Comparison of ENCODE assay signal across 31 cellular contexts in the genomic region with DNA sequence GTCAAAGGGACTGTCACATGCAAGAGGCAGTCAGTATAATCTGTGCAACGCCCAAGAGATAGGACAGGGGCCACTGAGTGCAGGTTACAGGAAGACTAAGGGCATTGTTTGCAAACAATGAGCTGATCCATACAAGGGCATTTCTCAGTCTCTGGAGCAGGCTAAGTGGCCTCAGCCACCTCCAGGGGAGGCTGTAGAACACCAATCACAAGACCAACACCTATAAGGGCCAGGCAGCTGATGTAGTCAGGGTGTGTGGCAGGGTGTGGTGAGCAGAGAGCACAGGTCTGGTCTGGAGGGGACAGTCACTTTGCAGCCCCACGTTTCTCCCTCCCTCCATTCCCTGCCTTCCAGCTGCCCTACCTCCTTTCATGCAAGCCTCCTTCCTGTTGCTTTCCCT.
A peak's percentile ranks its signal among the peaks of the same experiment; 100 is the strongest.
DNase-seq lines count a peak whose midpoint lies in the region; ATAC-seq, FAIRE-seq and TF ChIP-seq lines count a peak whose summit lies in the region.
"Had no signal": no experiment of that assay in that cellular context is flagged by ENCODE, and none has a peak within 500 bp of the region (broad histone marks: within the 10 kb centered on the region; RNA-seq: fewer than 3 reads in every experiment).

No MANE protein-coding gene starts in this region.

- no peak for FAIRE-seq in keratinocyte (lab: Jason Lieb, UNC)
- FAIRE-seq: urothelium cell line had no signal

- H3K9me3 Mint-ChIP-seq in activated naive CD8-positive, alpha-beta T cell treated with anti-CD3 and anti-CD28 coated beads, Interleukin-2, amount 50 U/mL, for 24 hours, result peaks cover 8% of the 10 kb centered on the region
- peaks cover 5% of the 10 kb centered on the region for H3K9me3 Mint-ChIP-seq in activated naive CD8-positive, alpha-beta T cell treated with anti-CD3 and anti-CD28 coated beads for 36 hours
- peaks cover 5% of the 10 kb centered on the region for H3K9me3 Mint-ChIP-seq in MCF 10A (ENCODE audit: unreplicated experiment)
- H3K9me3 Mint-ChIP-seq: nephron progenitor cell had no signal

- H3K4me1 ChIP-seq in RWPE2 (ENCODE audit: insufficient read depth, poor library complexity, severe bottlenecking), result peaks cover 2% of the 10 kb centered on the region
- peaks cover 13% of the 10 kb centered on the region for H3K4me1 ChIP-seq in keratinocyte (ENCODE audit: control insufficient read depth, extremely low read depth, insufficient read depth, low read length)
- H3K4me1 ChIP-seq: parathyroid adenoma, testis had no signal

- H4K20me1 ChIP-seq in keratinocyte (ENCODE audit: control insufficient read depth, extremely low read depth, insufficient read depth, low read length), result no peaks in the 10 kb centered on the region

- H3K27ac ChIP-seq in RWPE2 (ENCODE audit: poor library complexity, severe bottlenecking) (no peak overlapping the region), keratinocyte (ENCODE audit: control insufficient read depth, insufficient read depth, low read length) (no peak overlapping the region)
- H3K27ac ChIP-seq: dorsolateral prefrontal cortex, HL-60, parathyroid adenoma, PC-9, testis had no signal

- POLR2A ChIA-PET in MCF 10A (lab: Yijun Ruan, JAX), result interaction anchor here (1.7 kb wide), 1 partner anchor 16 kb away, joined by 3 read pairs; no protein-coding TSS in a partner anchor

- no peaks in the 10 kb centered on the region for H3K79me2 ChIP-seq in keratinocyte (ENCODE audit: control insufficient read depth, insufficient read depth, low read length)
- H3K79me2 ChIP-seq: parathyroid adenoma had no signal

- CTCF ChIA-PET in MCF 10A (lab: Yijun Ruan, JAX), result interaction anchor here (0.7 to 1.0 kb wide), 2 partner anchors 154 to 1096 kb away, joined by 3 read pairs; no protein-coding TSS in a partner anchor

- H3K9me3 ChIP-seq in RWPE2 (ENCODE audit: severe bottlenecking), result no peaks in the 10 kb centered on the region
- no peaks in the 10 kb centered on the region for H3K9me3 ChIP-seq in keratinocyte (ENCODE audit: control insufficient read depth, low read depth, low read length)
- H3K9me3 ChIP-seq: testis had no signal

- H3K36me3 ChIP-seq in RWPE2 (ENCODE audit: low read depth) (no peaks in the 10 kb centered on the region), keratinocyte (ENCODE audit: control insufficient read depth in 2 of 2, extremely low read depth in 1 of 2, insufficient read depth in 2 of 2, low read length in 2 of 2) (no peaks in the 10 kb centered on the region)

- ATAC-seq in activated naive CD8-positive, alpha-beta T cell treated with anti-CD3 and anti-CD28 coated beads, Interleukin-2, amount 50 U/mL, for 24 hours, result peak; percentile 25
- ATAC-seq in RWPE2 (ENCODE audit: low read depth) (peak; percentile 27; the same call in 1 of the 3 replicates), GM18517 (IDR thresholded peaks at IDR 0.05; ENCODE audit: unreplicated experiment) (no peak), GM21737 (IDR thresholded peaks at IDR 0.05; ENCODE audit: unreplicated experiment) (no peak)
- ATAC-seq: CD8-positive, alpha-beta T cell; right cardiac atrium had no signal

- peaks cover 1% of the 10 kb centered on the region for H3K4me1 Mint-ChIP-seq in activated naive CD8-positive, alpha-beta T cell treated with anti-CD3 and anti-CD28 coated beads, Interleukin-2, amount 50 U/mL, for 24 hours
- H3K4me1 Mint-ChIP-seq in activated naive CD8-positive, alpha-beta T cell treated with anti-CD3 and anti-CD28 coated beads for 36 hours, result no peaks in the 10 kb centered on the region
- no peaks in the 10 kb centered on the region for H3K4me1 Mint-ChIP-seq in MCF 10A (ENCODE audit: insufficient read depth, unreplicated experiment)
- H3K4me1 Mint-ChIP-seq: nephron progenitor cell had no signal

- no peak overlapping the region for H2AFZ ChIP-seq in keratinocyte (ENCODE audit: control insufficient read depth, low read length)
- H2AFZ ChIP-seq: parathyroid adenoma, PC-9 had no signal

- dilution Hi-C loops in keratinocyte (cut with MboI; ENCODE audit: extremely low pct_ligation_motif_present, low sequenced_read_pairs), result no loop called here

- no peaks in the 10 kb centered on the region for H3K9me1 ChIP-seq in keratinocyte (ENCODE audit: control insufficient read depth, extremely low read depth, insufficient read depth, low read length)

- no peak overlapping the region for H3K4me3 ChIP-seq in RWPE2 (ENCODE audit: severe bottlenecking)
- H3K4me3 ChIP-seq in keratinocyte (ENCODE audit: control insufficient read depth in 2 of 3, extremely low read depth in 1 of 3, insufficient read depth in 2 of 3, low read depth in 1 of 3, low read length in 3 of 3), result no peak overlapping the region
- H3K4me3 ChIP-seq: dorsolateral prefrontal cortex, lung, PC-9, testis had no signal

- TF ChIP-seq CTCF in RWPE2 (IDR thresholded peaks at IDR 0.05; ENCODE audit: poor library complexity, severe bottlenecking), result no peak
- peak in 2 of 3 experiments; percentile 8 to 42 for TF ChIP-seq CTCF in keratinocyte (optimal IDR thresholded peaks at IDR 0.05 in 1 of 3, IDR thresholded peaks at IDR 0.05 in 1 of 3, conservative IDR thresholded peaks at IDR 0.05 in 1 of 3; ENCODE audit: extremely low read depth in 1 of 3, insufficient read depth in 2 of 3, low read length in 3 of 3)
- TF ChIP-seq CTCF in MCF 10A (IDR thresholded peaks at IDR 0.05; ENCODE audit: unreplicated experiment), result no peak

- no peak overlapping the region for H3K4me2 ChIP-seq in keratinocyte (ENCODE audit: control insufficient read depth, extremely low read depth, insufficient read depth, low read depth, low read length)
- H3K4me2 ChIP-seq: PC-9 had no signal

- no peak overlapping the region for H3K4me3 Mint-ChIP-seq in activated naive CD8-positive, alpha-beta T cell treated with anti-CD3 and anti-CD28 coated beads, Interleukin-2, amount 50 U/mL, for 24 hours
- H3K4me3 Mint-ChIP-seq in activated naive CD8-positive, alpha-beta T cell treated with anti-CD3 and anti-CD28 coated beads for 36 hours, result no peak overlapping the region
- H3K4me3 Mint-ChIP-seq in MCF 10A (ENCODE audit: unreplicated experiment), result no peak overlapping the region
- H3K4me3 Mint-ChIP-seq: activated naive CD8-positive, alpha-beta T cell treated with anti-CD3 and anti-CD28 coated beads, Interleukin-2, amount 10 ng/mL, durations not matched to agents 7 days and 5 days; CD8-positive, alpha-beta T cell; nephron progenitor cell had no signal

- intact Hi-C loops in MCF 10A (cut with micrococcal nuclease), result no loop called here

- H3K9ac ChIP-seq in keratinocyte (ENCODE audit: control insufficient read depth, extremely low read depth, insufficient read depth, low read length), result no peak overlapping the region
- H3K9ac ChIP-seq: parathyroid adenoma had no signal

- peaks cover 25% of the 10 kb centered on the region for H3K27me3 Mint-ChIP-seq in activated naive CD8-positive, alpha-beta T cell treated with anti-CD3 and anti-CD28 coated beads, Interleukin-2, amount 50 U/mL, for 24 hours
- H3K27me3 Mint-ChIP-seq in activated naive CD8-positive, alpha-beta T cell treated with anti-CD3 and anti-CD28 coated beads for 36 hours, result peaks cover 9% of the 10 kb centered on the region
- no peaks in the 10 kb centered on the region for H3K27me3 Mint-ChIP-seq in MCF 10A (ENCODE audit: insufficient read depth, unreplicated experiment)

- peaks cover 1% of the 10 kb centered on the region for H3K36me3 Mint-ChIP-seq in activated naive CD8-positive, alpha-beta T cell treated with anti-CD3 and anti-CD28 coated beads, Interleukin-2, amount 50 U/mL, for 24 hours (ENCODE audit: low read depth)
- no peaks in the 10 kb centered on the region for H3K36me3 Mint-ChIP-seq in activated naive CD8-positive, alpha-beta T cell treated with anti-CD3 and anti-CD28 coated beads for 36 hours
- no peaks in the 10 kb centered on the region for H3K36me3 Mint-ChIP-seq in MCF 10A (ENCODE audit: insufficient read depth, unreplicated experiment)
- H3K36me3 Mint-ChIP-seq: CD8-positive, alpha-beta T cell had no signal

- no peak overlapping the region for H3K27ac Mint-ChIP-seq in activated naive CD8-positive, alpha-beta T cell treated with anti-CD3 and anti-CD28 coated beads, Interleukin-2, amount 50 U/mL, for 24 hours
- H3K27ac Mint-ChIP-seq in activated naive CD8-positive, alpha-beta T cell treated with anti-CD3 and anti-CD28 coated beads for 36 hours, result no peak overlapping the region
- no peak overlapping the region for H3K27ac Mint-ChIP-seq in MCF 10A (ENCODE audit: low read depth, unreplicated experiment)
- H3K27ac Mint-ChIP-seq: activated naive CD8-positive, alpha-beta T cell treated with anti-CD3 and anti-CD28 coated beads, Interleukin-2, amount 10 ng/mL, durations not matched to agents 7 days and 5 days; CD8-positive, alpha-beta T cell; nephron progenitor cell had no signal

- DNase-seq in activated naive CD8-positive, alpha-beta T cell treated with anti-CD3 and anti-CD28 coated beads, Interleukin-2, amount 50 U/mL, for 24 hours, result no peak
- DNase-seq in activated naive CD8-positive, alpha-beta T cell treated with anti-CD3 and anti-CD28 coated beads for 36 hours, result no peak
- DNase-seq in RWPE2 (ENCODE audit: low spot score), result no peak
- DNase-seq in keratinocyte (ENCODE audit: low read depth, low spot score), result no peak
- DNase-seq in MCF 10A (ENCODE audit: unreplicated experiment), result no peak
- DNase-seq in epidermal melanocyte (ENCODE audit: insufficient read length, low spot score), result no peak
- DNase-seq: activated CD4-positive, alpha-beta T cell treated with anti-CD3 and anti-CD28 coated beads for 48 hours; activated CD8-positive, alpha-beta memory T cell treated with anti-CD3 and anti-CD28 coated beads for 24 hours; activated effector memory CD4-positive, alpha-beta T cell treated with anti-CD3 and anti-CD28 coated beads, Interleukin-2, amount 50 U/mL, for 16 hours; activated naive CD8-positive, alpha-beta T cell treated with anti-CD3 and anti-CD28 coated beads, Interleukin-2, amount 10 ng/mL, durations not matched to agents 7 days and 5 days; activated T-cell treated with anti-CD3 and anti-CD28 coated beads, Interleukin-2, amount 50 U/mL, for 1 hour; AML-193; CD8-positive, alpha-beta T cell; DMS 273 treated with DMSO at 0.1 percent for 48 hours; dorsolateral prefrontal cortex; NCI-H1048; NCI-H1694; NCI-H446 treated with DMSO at 0.1 percent for 48 hours; nephron progenitor cell; PC-9; right cardiac atrium; SHP77 treated with DMSO at 0.1 percent for 48 hours; stimulated activated CD4-positive, alpha-beta T cell treated with anti-CD3 and anti-CD28 coated beads, Interleukin-4, amount 100 ng/mL, for 1 hour; stimulated activated naive CD4-positive, alpha-beta T cell; testis had no signal

- no peaks in the 10 kb centered on the region for H3K27me3 ChIP-seq in RWPE2 (ENCODE audit: insufficient read depth, poor library complexity, severe bottlenecking)
- no peaks in the 10 kb centered on the region for H3K27me3 ChIP-seq in keratinocyte (ENCODE audit: control insufficient read depth, extremely low read depth, insufficient read depth, low read length)
- H3K27me3 ChIP-seq: dorsolateral prefrontal cortex, testis had no signal

- BruUV-seq in MCF 10A (replicated peaks; lab: Mats Ljungman, UMichigan), result no TSS peak

Comparison
In these comparisons a context has a peak if more than half of its experiments do, and no peak if none do; other contexts are left out.
1. ATAC-seq: peak in activated naive CD8-positive, alpha-beta T cell treated with anti-CD3 and anti-CD28 coated beads, Interleukin-2, amount 50 U/mL, for 24 hours (single experiment) and RWPE2 (single experiment); none in GM18517 (single experiment) and GM21737 (single experiment).
2. CTCF ChIP-seq: peak in keratinocyte (2 of 3); none in RWPE2 (single experiment) and MCF 10A (single experiment).